ENCODE assay signal across 17 cellular contexts in the genomic region with DNA sequence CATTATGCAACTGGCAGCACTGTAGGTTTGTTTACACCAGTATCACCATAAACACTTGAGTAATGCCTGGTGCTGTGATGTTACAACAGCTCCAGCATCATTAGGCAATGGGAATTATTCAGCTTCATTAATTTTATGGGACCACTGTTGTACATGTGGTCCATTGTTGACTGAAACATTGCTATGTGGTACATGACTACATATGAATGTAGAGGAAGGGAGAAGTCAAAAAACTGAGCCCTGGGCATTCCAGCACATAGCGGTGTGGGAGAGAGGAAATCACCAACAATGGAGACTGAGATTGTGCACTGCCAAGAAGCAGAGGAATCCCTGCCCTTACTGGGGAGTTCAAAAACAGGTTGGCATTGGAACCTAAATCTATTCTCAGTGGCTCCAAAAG.
"Had no signal": no experiment of that assay in that cellular context is flagged by ENCODE, and none has a peak within 500 bp of the region (broad histone marks: within the 10 kb centered on the region; RNA-seq: fewer than 3 reads in every experiment).

No MANE protein-coding gene starts in this region.

- H3K27ac Mint-ChIP-seq: activated CD4-positive, alpha-beta memory T cell treated with anti-CD3 and anti-CD28 coated beads for 36 hours; activated T-cell treated with anti-CD3 and anti-CD28 coated beads, Interleukin-2, amount 50 U/mL, for 24 hours; effector memory CD8-positive, alpha-beta T cell had no signal

- H3K4me3 ChIP-seq: adrenal gland, lower lobe of right lung, pancreas, skin epidermis, tibial artery had no signal

- H3K27me3 Mint-ChIP-seq: activated CD4-positive, alpha-beta memory T cell treated with anti-CD3 and anti-CD28 coated beads for 36 hours; activated T-cell treated with anti-CD3 and anti-CD28 coated beads, Interleukin-2, amount 50 U/mL, for 24 hours; effector memory CD8-positive, alpha-beta T cell had no signal

- H3K27me3 ChIP-seq: adrenal gland, pancreas, tibial artery had no signal

- H3K9me3 ChIP-seq: adrenal gland, lower lobe of right lung, pancreas, tibial artery had no signal

- H3K4me3 Mint-ChIP-seq: activated CD4-positive, alpha-beta memory T cell treated with anti-CD3 and anti-CD28 coated beads for 36 hours; activated T-cell treated with anti-CD3 and anti-CD28 coated beads, Interleukin-2, amount 50 U/mL, for 24 hours; effector memory CD8-positive, alpha-beta T cell had no signal

- ATAC-seq: effector memory CD8-positive, alpha-beta T cell; lower lobe of right lung; pancreas had no signal

- H3K27ac ChIP-seq: adrenal gland, lower lobe of right lung, pancreas, skin epidermis, tibial artery, VCaP had no signal

- H3K4me1 ChIP-seq: adrenal gland, lower lobe of right lung, pancreas, tibial artery had no signal

- DNase-seq: activated CD4-positive, alpha-beta memory T cell treated with anti-CD3 and anti-CD28 coated beads for 36 hours; activated effector memory CD4-positive, alpha-beta T cell treated with Interleukin-2 at 50 U/mL for 16 hours; activated naive CD4-positive, alpha-beta T cell treated with anti-CD3 and anti-CD28 coated beads, Interleukin-2, amount 50 U/mL, for 16 hours; activated T-cell treated with anti-CD3 and anti-CD28 coated beads, Interleukin-2, amount 50 U/mL, for 24 hours; adrenal gland; cortex of kidney; effector memory CD8-positive, alpha-beta T cell; head of caudate nucleus; lower lobe of right lung; pancreas; retina; stimulated activated CD4-positive, alpha-beta T cell treated with anti-CD3 and anti-CD28 coated beads, Interleukin-15, amount 100 ng/mL, for 24 hours; stimulated activated CD4-positive, alpha-beta T cell treated with anti-CD3 and anti-CD28 coated beads, Interleukin-4, amount 100 ng/mL, for 1 hour; stimulated activated naive CD4-positive, alpha-beta T cell; tibial artery had no signal
